28 cellular contexts compared by ENCODE assay signal in the genomic region with DNA sequence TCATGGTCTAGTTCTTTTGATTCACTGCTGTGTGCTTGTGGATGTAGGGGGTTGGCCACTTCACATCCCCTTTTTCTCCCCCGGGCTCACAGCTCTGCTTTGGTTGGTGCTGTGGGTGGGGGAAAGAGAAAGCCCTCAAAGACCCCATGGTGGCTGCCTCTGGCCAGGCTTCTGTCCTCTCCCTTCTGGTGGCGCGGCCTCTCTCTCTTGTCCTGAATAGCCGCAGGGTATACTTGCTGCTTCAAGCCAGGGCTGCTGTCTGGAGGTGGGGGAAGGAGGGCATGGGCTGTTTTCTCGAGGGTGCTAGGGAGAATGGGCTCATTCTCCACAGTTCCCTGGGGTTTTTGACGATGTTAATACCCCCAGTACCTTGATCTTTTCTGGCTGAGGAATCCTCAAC. TPM values are rescaled to one million over a fixed set of nuclear protein-coding genes. Genes with fewer than 3 reads are reported as not detected.
DNase-seq lines count a peak whose midpoint lies in the region; ATAC-seq, FAIRE-seq and TF ChIP-seq lines count a peak whose summit lies in the region.
"Had no signal": no experiment of that assay in that cellular context is flagged by ENCODE, and none has a peak within 500 bp of the region (broad histone marks: within the 10 kb centered on the region; RNA-seq: fewer than 3 reads in every experiment).

No MANE protein-coding gene starts in this region.

- no peaks in the 10 kb centered on the region for H3K9me3 Mint-ChIP-seq in osteocyte (ENCODE audit: unreplicated experiment)
- H3K9me3 Mint-ChIP-seq: activated CD8-positive, alpha-beta T cell treated with anti-CD3 and anti-CD28 coated beads for 36 hours; activated T-helper 17 cell treated with anti-CD3 and anti-CD28 coated beads, Interleukin-2, amount 50 U/mL, for 72 hours; T-helper 2 cell treated with Interferon-gamma antibody and Interleukin-4, amounts not matched to agents 5 μg/mL and 100 μg/mL, for 36 hours had no signal

- H3K36me3 Mint-ChIP-seq in osteocyte (ENCODE audit: unreplicated experiment), result no peaks in the 10 kb centered on the region

- TF ChIP-seq POLR2A in gastroesophageal sphincter (IDR thresholded peaks at IDR 0.05), result no peak

- DNase-seq in brain microvascular endothelial cell (no peak), osteocyte (ENCODE audit: extremely low spot score, unreplicated experiment) (no peak), upper lobe of right lung (no peak), pancreas (no peak)
- DNase-seq: activated CD4-positive, CD25-positive, alpha-beta regulatory T cell treated with anti-CD3 and anti-CD28 coated beads, Interleukin-2, amount 50 U/mL, for 72 hours; activated CD8-positive, alpha-beta T cell treated with anti-CD3 and anti-CD28 coated beads for 36 hours; activated naive CD4-positive, alpha-beta T cell treated with anti-CD3 and anti-CD28 coated beads, Interleukin-2, amount 50 U/mL, for 16 hours; Caco-2; effector CD4-positive, alpha-beta T cell; erythroblast; heart left ventricle; kidney; MV-4-11; NCI-H1436 treated with DMSO at 0.1 percent for 48 hours; NCI-H345; ovary; SIG-M5; stimulated activated CD4-positive, alpha-beta T cell treated with anti-CD3 and anti-CD28 coated beads, Interleukin-1b, Interleukin-23, amount 100 ng/mL, for 48 hours; stimulated activated naive CD8-positive, alpha-beta T cell treated with anti-CD3 and anti-CD28 coated beads, Interleukin-15, Interleukin-2, amounts not matched to agents 100 U/mL and 50 U/mL, for 24 hours had no signal

- FAIRE-seq in pancreas (lab: Jason Lieb, UNC), result no peak
- FAIRE-seq: G401.6, kidney had no signal

- TF ChIP-seq CTCF in brain microvascular endothelial cell (IDR thresholded peaks at IDR 0.05; ENCODE audit: low read depth, low read length, missing control alignments), result no peak
- no peak for TF ChIP-seq CTCF in gastroesophageal sphincter (IDR thresholded peaks at IDR 0.05)
- TF ChIP-seq CTCF in osteocyte (IDR thresholded peaks at IDR 0.05), result no peak
- no peak for TF ChIP-seq CTCF in upper lobe of right lung (IDR thresholded peaks at IDR 0.05)
- no peak for TF ChIP-seq CTCF in pancreas (IDR thresholded peaks at IDR 0.05)

- in situ Hi-C loops in brain microvascular endothelial cell (cut with HindIII; ENCODE audit: low pct_ligation_motif_present, low sequenced_read_pairs), result no loop called here

- intact Hi-C loops in upper lobe of right lung (cut with DNase I) (no loop called here), pancreas (cut with DNase I) (no loop called here)

- peaks cover 4% of the 10 kb centered on the region for H3K27me3 Mint-ChIP-seq in osteocyte (ENCODE audit: unreplicated experiment)

- H3K4me3 ChIP-seq in brain microvascular endothelial cell (ENCODE audit: low read depth, low read length) (no peak overlapping the region), gastroesophageal sphincter (no peak overlapping the region), upper lobe of right lung (no peak overlapping the region), pancreas (no peak overlapping the region)
- H3K4me3 ChIP-seq: heart left ventricle, ovary, thoracic aorta had no signal

- TF ChIP-seq EP300 in gastroesophageal sphincter (IDR thresholded peaks at IDR 0.05), result no peak

- ATAC-seq in gastroesophageal sphincter (no peak), upper lobe of right lung (no peak), GM21526 (IDR thresholded peaks at IDR 0.05; ENCODE audit: low FRiP score, unreplicated experiment) (no peak), GM21619 (IDR thresholded peaks at IDR 0.05; ENCODE audit: unreplicated experiment) (no peak), pancreas (no peak)
- ATAC-seq: activated CD8-positive, alpha-beta T cell treated with anti-CD3 and anti-CD28 coated beads for 36 hours; stimulated activated naive CD8-positive, alpha-beta T cell treated with anti-CD3 and anti-CD28 coated beads, Interleukin-15, Interleukin-2, amounts not matched to agents 100 U/mL and 50 U/mL, for 24 hours had no signal

- 70% methylated on average over 2 of the region's 6 CpGs; no CpG with 5 or more reads in 1 of the 2 donors for WGBS in gastroesophageal sphincter (ENCODE audit: low coverage in 1 of 2), 2 donors
- 75 to 82% methylated on average over 6 of the region's 6 CpGs for WGBS in pancreas, 2 donors

- peaks cover 57% of the 10 kb centered on the region for H3K4me1 Mint-ChIP-seq in osteocyte (ENCODE audit: unreplicated experiment)

- H3K4me1 ChIP-seq in gastroesophageal sphincter (peaks cover 5 to 39% (median 13%) of the 10 kb centered on the region in 3 donors), upper lobe of right lung (peaks cover 55% of the 10 kb centered on the region), pancreas (peaks cover 0 to 5% (median 0%) of the 10 kb centered on the region in 3 donors)
- H3K4me1 ChIP-seq: Caco-2 had no signal

- peak overlapping the region; percentile 65 for H3K27ac Mint-ChIP-seq in osteocyte (ENCODE audit: unreplicated experiment)
- H3K27ac Mint-ChIP-seq: activated CD8-positive, alpha-beta T cell treated with anti-CD3 and anti-CD28 coated beads for 36 hours; activated T-helper 17 cell treated with anti-CD3 and anti-CD28 coated beads, Interleukin-2, amount 50 U/mL, for 72 hours; T-helper 2 cell treated with Interferon-gamma antibody and Interleukin-4, amounts not matched to agents 5 μg/mL and 100 μg/mL, for 36 hours had no signal

- peak overlapping the region; percentile 16 for H3K27ac ChIP-seq in brain microvascular endothelial cell
- H3K27ac ChIP-seq in gastroesophageal sphincter, result peak overlapping the region in 3 of 4 donors; percentile 38 to 63 (median 56)
- H3K27ac ChIP-seq in upper lobe of right lung, result peak overlapping the region; percentile 71
- H3K27ac ChIP-seq in pancreas, result no peak overlapping the region
- H3K27ac ChIP-seq: C4-2B, ovary, thoracic aorta had no signal

- H3K36me3 ChIP-seq in brain microvascular endothelial cell (replicated peaks), result no peaks in the 10 kb centered on the region
- H3K36me3 ChIP-seq in gastroesophageal sphincter, result no peaks in the 10 kb centered on the region
- no peaks in the 10 kb centered on the region for H3K36me3 ChIP-seq in upper lobe of right lung
- no peaks in the 10 kb centered on the region for H3K36me3 ChIP-seq in pancreas
- H3K36me3 ChIP-seq: heart left ventricle, ovary, thoracic aorta had no signal

- H3K9me3 ChIP-seq in gastroesophageal sphincter, result no peaks in the 10 kb centered on the region
- no peaks in the 10 kb centered on the region for H3K9me3 ChIP-seq in upper lobe of right lung
- no peaks in the 10 kb centered on the region for H3K9me3 ChIP-seq in pancreas
- H3K9me3 ChIP-seq: Caco-2, heart left ventricle, ovary, thoracic aorta had no signal

- H3K27me3 ChIP-seq in brain microvascular endothelial cell (replicated peaks), result no peaks in the 10 kb centered on the region
- H3K27me3 ChIP-seq in gastroesophageal sphincter, result no peaks in the 10 kb centered on the region
- no peaks in the 10 kb centered on the region for H3K27me3 ChIP-seq in upper lobe of right lung
- no peaks in the 10 kb centered on the region for H3K27me3 ChIP-seq in pancreas
- H3K27me3 ChIP-seq: ovary had no signal

- no peak overlapping the region for H3K4me3 Mint-ChIP-seq in osteocyte (ENCODE audit: unreplicated experiment)
- H3K4me3 Mint-ChIP-seq: activated CD8-positive, alpha-beta T cell treated with anti-CD3 and anti-CD28 coated beads for 36 hours; activated T-helper 17 cell treated with anti-CD3 and anti-CD28 coated beads, Interleukin-2, amount 50 U/mL, for 72 hours; T-helper 2 cell treated with Interferon-gamma antibody and Interleukin-4, amounts not matched to agents 5 μg/mL and 100 μg/mL, for 36 hours had no signal

RNA-seq across cellular contexts. Expression of a gene that starts 53.9 kb away (rescaled TPM):
- total RNA-seq in gastroesophageal sphincter, result 10 to 100 TPM in 2 of 4 donors, 1 to 10 TPM in 2; 1.1 to 25.2 (median 10.0) TPM
- not detected in 2 replicates for total RNA-seq in osteocyte
- total RNA-seq in upper lobe of right lung, result 17.0 TPM
- total RNA-seq in pancreas, result 1 to 10 TPM in 5 of 6 donors, under 1 TPM in 1; 0.39 to 3.8 (median 1.7) TPM
- polyA plus RNA-seq in pancreas, result 1 to 10 TPM in 1 of 2 donors, under 1 TPM in 1; 0.70 to 1.9 TPM
- polyA plus RNA-seq: neural cell had no signal

Comparison
In these comparisons a context has a peak if more than half of its experiments do, and no peak if none do; other contexts are left out.
1. H3K27ac ChIP-seq: peak in brain microvascular endothelial cell (single experiment), gastroesophageal sphincter (3 of 4) and upper lobe of right lung (single experiment); none in pancreas (0 of 4).